In genomic region chr10:62696798-62697197, GRCh38 we compare ENCODE assay signal across 19 cellular contexts.
DNase-seq lines count a peak whose midpoint lies in the region; ATAC-seq and TF ChIP-seq lines count a peak whose summit lies in the region.
"Had no signal": no experiment of that assay in that cellular context is flagged by ENCODE, and none has a peak within 500 bp of the region (broad histone marks: within the 10 kb centered on the region; RNA-seq: fewer than 3 reads in every experiment).

No MANE protein-coding gene starts in this region.

- peaks cover 6% of the 10 kb centered on the region for H3K9me3 Mint-ChIP-seq in memory B cell

- H3K27ac Mint-ChIP-seq in T-helper 17 cell (peak overlapping the region; percentile 93), memory B cell (no peak overlapping the region)
- H3K27ac Mint-ChIP-seq: IgD-negative memory B cell had no signal

- peak overlapping the region; percentile 49 for H3K4me2 ChIP-seq in BLaER1
- H3K4me2 ChIP-seq in DOHH2 (ENCODE audit: low read length), result peak overlapping the region; percentile 23
- H3K4me2 ChIP-seq: SK-N-SH had no signal

- H3K4me1 Mint-ChIP-seq in T-helper 17 cell (peaks cover 22% of the 10 kb centered on the region), memory B cell (peaks cover 9% of the 10 kb centered on the region)

- H3K36me3 ChIP-seq in BLaER1, result no peaks in the 10 kb centered on the region
- no peaks in the 10 kb centered on the region for H3K36me3 ChIP-seq in DOHH2 (ENCODE audit: control insufficient read depth, low read length)

- no peaks in the 10 kb centered on the region for H3K79me2 ChIP-seq in DOHH2 (ENCODE audit: control insufficient read depth, low read length)

- H3K4me3 Mint-ChIP-seq in T-helper 17 cell (no peak overlapping the region), memory B cell (no peak overlapping the region)
- H3K4me3 Mint-ChIP-seq: IgD-negative memory B cell had no signal

- H3K4me3 ChIP-seq in BLaER1, result no peak overlapping the region
- no peak overlapping the region for H3K4me3 ChIP-seq in DOHH2 (ENCODE audit: low read length)
- H3K4me3 ChIP-seq: GM23248 had no signal

- no peaks in the 10 kb centered on the region for H3F3A ChIP-seq in DOHH2 (ENCODE audit: control insufficient read depth, insufficient read depth)

- no peaks in the 10 kb centered on the region for H3K9me2 ChIP-seq in DOHH2 (replicated peaks; ENCODE audit: control insufficient read depth, low read length)
- H3K9me2 ChIP-seq: SK-N-SH had no signal

- ATAC-seq in T-helper 17 cell (peak; percentile 71), memory B cell (ENCODE audit: low read depth) (peak; percentile 75)
- ATAC-seq: HCT116 had no signal

- TF ChIP-seq CTCF in DOHH2 (IDR thresholded peaks at IDR 0.05; ENCODE audit: low read depth, low read length, poor library complexity, severe bottlenecking), result no peak

- peaks cover 42% of the 10 kb centered on the region for H3K9me3 ChIP-seq in BLaER1
- peaks cover 19% of the 10 kb centered on the region; the same call in 1 of the 2 replicates for H3K9me3 ChIP-seq in DOHH2 (ENCODE audit: control insufficient read depth, insufficient read depth, low read length)
- peaks cover 6% of the 10 kb centered on the region for H3K9me3 ChIP-seq in T-helper 17 cell (ENCODE audit: control insufficient read depth, low read length, poor library complexity, severe bottlenecking)

- H3K27me3 ChIP-seq in BLaER1 (no peaks in the 10 kb centered on the region), DOHH2 (ENCODE audit: control insufficient read depth, low read length) (no peaks in the 10 kb centered on the region)

- no peak overlapping the region for H3K9ac ChIP-seq in BLaER1
- H3K9ac ChIP-seq: GM23248, SK-N-SH had no signal

- no peaks in the 10 kb centered on the region for H3K27me3 Mint-ChIP-seq in T-helper 17 cell
- no peaks in the 10 kb centered on the region for H3K27me3 Mint-ChIP-seq in memory B cell
- H3K27me3 Mint-ChIP-seq: IgD-negative memory B cell had no signal

- H3K27ac ChIP-seq in BLaER1 (no peak overlapping the region), DOHH2 (ENCODE audit: low read depth, low read length) (no peak overlapping the region)
- H3K27ac ChIP-seq: GM23248 had no signal

- DNase-seq in T-helper 17 cell (no peak), memory B cell (ENCODE audit: low spot score in 2 of 2) (no peak), DMS153 (lab: John Stamatoyannopoulos, UW) (no peak), NCI-H1092 treated with DMSO at 0.1 percent for 48 hours (lab: John Stamatoyannopoulos, UW) (no peak), foreskin melanocyte (no peak), NCI-H748 (lab: John Stamatoyannopoulos, UW; ENCODE audit: unreplicated experiment) (no peak)
- DNase-seq: Caco-2, GF-D8, GM23248, NCI-H1105 treated with DMSO at 0.1 percent for 48 hours, NCI-H1694, NCI-H510A treated with DMSO at 0.1 percent for 48 hours, NCI-H82, SHP77 treated with DMSO at 0.1 percent for 48 hours, SK-N-SH had no signal

- H4K20me1 ChIP-seq in BLaER1 (no peaks in the 10 kb centered on the region), DOHH2 (ENCODE audit: control insufficient read depth, insufficient read depth, low read depth, low read length) (no peaks in the 10 kb centered on the region)

- no peaks in the 10 kb centered on the region for H3K36me3 Mint-ChIP-seq in T-helper 17 cell (ENCODE audit: low read depth)
- H3K36me3 Mint-ChIP-seq in memory B cell, result peaks cover 1% of the 10 kb centered on the region
- H3K36me3 Mint-ChIP-seq: IgD-negative memory B cell had no signal

- peaks cover 37% of the 10 kb centered on the region for H3K4me1 ChIP-seq in BLaER1
- peaks cover 21% of the 10 kb centered on the region for H3K4me1 ChIP-seq in DOHH2 (ENCODE audit: control insufficient read depth, low read length)
- H3K4me1 ChIP-seq: Caco-2 had no signal
